Comparison of ENCODE assay signal across 29 cellular contexts in the genomic region with DNA sequence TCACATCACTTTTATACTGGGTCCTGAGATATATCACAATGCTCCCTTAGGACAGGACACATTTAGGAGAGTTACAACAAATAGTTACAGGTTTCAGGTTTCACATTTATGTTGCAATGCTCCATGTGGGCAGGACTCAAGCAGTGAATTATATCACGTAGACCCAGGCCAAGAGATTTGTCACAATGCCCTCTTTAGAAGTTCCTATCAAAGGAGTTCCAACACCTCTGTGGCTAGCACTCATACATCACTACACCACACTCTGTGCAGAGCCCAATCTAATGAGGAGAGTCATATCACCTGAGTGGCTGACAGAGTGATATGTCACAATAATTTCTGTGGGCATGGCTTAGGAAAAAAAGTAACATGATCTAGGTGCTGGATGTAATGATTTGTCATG.
"Had no signal": no experiment of that assay in that cellular context is flagged by ENCODE, and none has a peak within 500 bp of the region (broad histone marks: within the 10 kb centered on the region; RNA-seq: fewer than 3 reads in every experiment).

No MANE protein-coding gene starts in this region.

- H3K4me1 Mint-ChIP-seq: naive thymus-derived CD4-positive, alpha-beta T cell; natural killer cell; nephron; neural progenitor cell; stimulated activated memory B cell treated with anti-CD40 and anti-IgM and Interleukin-4, amounts not matched to agents 10 μg/mL and 1 μg/mL and 100 μg/mL, for 72 hours had no signal

- ATAC-seq: naive thymus-derived CD4-positive, alpha-beta T cell; natural killer cell; psoas muscle; right cardiac atrium; stimulated activated memory B cell treated with anti-CD40 and anti-IgM and Interleukin-4, amounts not matched to agents 10 μg/mL and 1 μg/mL and 100 μg/mL, for 72 hours; upper lobe of right lung had no signal

- H3K36me3 ChIP-seq: neural progenitor cell, ovary, right lobe of liver, sigmoid colon, suprapubic skin, tibial artery, transverse colon, upper lobe of right lung, uterus had no signal

- H3K27me3 ChIP-seq: neural progenitor cell, ovary, right lobe of liver, sigmoid colon, suprapubic skin, testis, tibial artery, transverse colon, upper lobe of right lung, uterus had no signal

- H3K9me3 Mint-ChIP-seq: natural killer cell; nephron; neural progenitor cell; stimulated activated memory B cell treated with anti-CD40 and anti-IgM and Interleukin-4, amounts not matched to agents 10 μg/mL and 1 μg/mL and 100 μg/mL, for 72 hours; stimulated activated naive CD8-positive, alpha-beta T cell treated with anti-CD3 and anti-CD28 coated beads, Interleukin-15, Interleukin-2, amounts not matched to agents 100 ng/mL and 50 ng/mL, for 24 hours; type B pancreatic cell had no signal

- H3K27ac Mint-ChIP-seq: naive thymus-derived CD4-positive, alpha-beta T cell; natural killer cell; nephron; neural progenitor cell; progenitor cell of endocrine pancreas; stimulated activated memory B cell treated with anti-CD40 and anti-IgM and Interleukin-4, amounts not matched to agents 10 μg/mL and 1 μg/mL and 100 μg/mL, for 72 hours; stimulated activated naive CD8-positive, alpha-beta T cell treated with anti-CD3 and anti-CD28 coated beads, Interleukin-15, Interleukin-2, amounts not matched to agents 100 ng/mL and 50 ng/mL, for 24 hours; type B pancreatic cell had no signal

- H3K27me3 Mint-ChIP-seq: naive thymus-derived CD4-positive, alpha-beta T cell; progenitor cell of endocrine pancreas; stimulated activated memory B cell treated with anti-CD40 and anti-IgM and Interleukin-4, amounts not matched to agents 10 μg/mL and 1 μg/mL and 100 μg/mL, for 72 hours; stimulated activated naive CD8-positive, alpha-beta T cell treated with anti-CD3 and anti-CD28 coated beads, Interleukin-15, Interleukin-2, amounts not matched to agents 100 ng/mL and 50 ng/mL, for 24 hours; type B pancreatic cell had no signal

- H3K4me3 Mint-ChIP-seq: naive thymus-derived CD4-positive, alpha-beta T cell; natural killer cell; nephron; neural progenitor cell; stimulated activated memory B cell treated with anti-CD40 and anti-IgM and Interleukin-4, amounts not matched to agents 10 μg/mL and 1 μg/mL and 100 μg/mL, for 72 hours; stimulated activated naive CD8-positive, alpha-beta T cell treated with anti-CD3 and anti-CD28 coated beads, Interleukin-15, Interleukin-2, amounts not matched to agents 100 ng/mL and 50 ng/mL, for 24 hours; type B pancreatic cell had no signal

- H3K4me1 ChIP-seq: neural progenitor cell, parathyroid adenoma, psoas muscle, right lobe of liver, sigmoid colon, suprapubic skin, testis, tibial artery, transverse colon, upper lobe of right lung, uterus had no signal

- DNase-seq: naive thymus-derived CD4-positive, alpha-beta T cell; natural killer cell; occipital lobe; ovary; posterior cingulate gyrus; psoas muscle; right cardiac atrium; right lobe of liver; sigmoid colon; small intestine; stimulated activated CD4-positive, alpha-beta T cell treated with anti-CD3 and anti-CD28 coated beads, Interleukin-15, amount 100 ng/mL, for 24 hours; stimulated activated CD4-positive, alpha-beta T cell treated with anti-CD3 and anti-CD28 coated beads, Interleukin-2, amount 100 ng/mL, for 24 hours; stimulated activated CD4-positive, alpha-beta T cell treated with anti-CD3 and anti-CD28 coated beads, Interleukin-2, amount 100 ng/mL, for 48 hours; stimulated activated CD4-positive, alpha-beta T cell treated with anti-CD3 and anti-CD28 coated beads, Interleukin-4, amount 100 ng/mL, for 24 hours; stimulated activated naive CD4-positive, alpha-beta T cell; substantia nigra; testis; tibial artery; transverse colon; upper lobe of right lung; uterus had no signal

- H3K4me3 ChIP-seq: neural progenitor cell, ovary, psoas muscle, right lobe of liver, sigmoid colon, suprapubic skin, testis, tibial artery, transverse colon, upper lobe of right lung, uterus had no signal

- H3K27ac ChIP-seq: neural progenitor cell, ovary, parathyroid adenoma, psoas muscle, right lobe of liver, sigmoid colon, suprapubic skin, testis, tibial artery, transverse colon, upper lobe of right lung, uterus had no signal

- H3K36me3 Mint-ChIP-seq: naive thymus-derived CD4-positive, alpha-beta T cell; natural killer cell; neural progenitor cell; stimulated activated memory B cell treated with anti-CD40 and anti-IgM and Interleukin-4, amounts not matched to agents 10 μg/mL and 1 μg/mL and 100 μg/mL, for 72 hours; type B pancreatic cell had no signal

- H3K9me3 ChIP-seq: ovary, psoas muscle, right lobe of liver, sigmoid colon, suprapubic skin, testis, tibial artery, transverse colon, upper lobe of right lung, uterus had no signal
